9 cellular contexts compared by ENCODE assay signal in genomic region chrX:3697701-3698279, GRCh38. TPM values are rescaled to one million over a fixed set of nuclear protein-coding genes. Genes with fewer than 3 reads are reported as not detected.
A peak's percentile ranks its signal among the peaks of the same experiment; 100 is the strongest.
DNase-seq lines count a peak whose midpoint lies in the region; ATAC-seq, FAIRE-seq and TF ChIP-seq lines count a peak whose summit lies in the region.
"Had no signal": no experiment of that assay in that cellular context is flagged by ENCODE, and none has a peak within 500 bp of the region (broad histone marks: within the 10 kb centered on the region; RNA-seq: fewer than 3 reads in every experiment).

No MANE protein-coding gene starts in this region.

- H3K4me3 ChIP-seq in A549 = no peak overlapping the region
- H3K4me3 ChIP-seq: SK-N-MC had no signal

- no peak for TF ChIP-seq EP300 in A549 (IDR thresholded peaks at IDR 0.05)

- POLR2A ChIA-PET in A549 (lab: Yijun Ruan, JAX) = no interaction called here

- peak overlapping the region in 1 of 2 experiments; percentile 42; a peak in 1 of 6 replicates for H3K27ac ChIP-seq in A549
- H3K27ac ChIP-seq: SK-N-MC had no signal

- TF ChIP-seq POLR2A in A549 (IDR thresholded peaks at IDR 0.05; ENCODE audit: low read length) = no peak

- TF ChIP-seq RAD21 in A549 (conservative IDR thresholded peaks at IDR 0.05 in 1 of 2, IDR thresholded peaks at IDR 0.05 in 1 of 2) = no peak

- CTCF ChIA-PET in A549 (lab: Yijun Ruan, JAX) = no interaction called here

- DNase-seq in A549 (ENCODE audit: low read depth in 1 of 2, low spot score in 1 of 2) (no peak), HT1080 (ENCODE audit: low read depth) (peak; percentile 57), left colon (no peak), middle frontal gyrus (ENCODE audit: extremely low spot score, low spot score) (no peak)
- no peak for DNase-seq in central memory CD4-positive, alpha-beta T cell
- DNase-seq in activated CD4-positive, alpha-beta T cell treated with anti-CD3 and anti-CD28 coated beads, Interleukin-2, amount 10 ng/mL, durations not matched to agents 24 days and 14 days = no peak

- 76% methylated on average over 15 of the region's 16 CpGs for WGBS in A549 (ENCODE audit: missing lambda C conversion rate)

- H3K27me3 Mint-ChIP-seq in brain = no peaks in the 10 kb centered on the region
- no peaks in the 10 kb centered on the region for H3K27me3 Mint-ChIP-seq in activated CD4-positive, alpha-beta T cell treated with anti-CD3 and anti-CD28 coated beads, Interleukin-2, amount 10 ng/mL, durations not matched to agents 24 days and 14 days

- H3K4me1 Mint-ChIP-seq in brain = peaks cover 31% of the 10 kb centered on the region
- H3K4me1 Mint-ChIP-seq in activated CD4-positive, alpha-beta T cell treated with anti-CD3 and anti-CD28 coated beads, Interleukin-2, amount 10 ng/mL, durations not matched to agents 24 days and 14 days = peaks cover 45% of the 10 kb centered on the region

- peak overlapping the region; percentile 36 for H3K4me2 ChIP-seq in A549

- peak overlapping the region in 4 of 5 experiments; percentile 14 to 92 (median 74) for H3K27ac Mint-ChIP-seq in brain
- no peak overlapping the region for H3K27ac Mint-ChIP-seq in activated CD4-positive, alpha-beta T cell treated with anti-CD3 and anti-CD28 coated beads, Interleukin-2, amount 10 ng/mL, durations not matched to agents 24 days and 14 days

- H3K9me3 ChIP-seq in A549 = no peaks in the 10 kb centered on the region

- ATAC-seq in A549 (peak; percentile 51 to 68; a peak in 4 of 6 replicates), left colon (peak; percentile 31), GM19467 (IDR thresholded peaks at IDR 0.05; ENCODE audit: unreplicated experiment) (no peak)

- peak overlapping the region; percentile 22 to 68 (median 62) for H3K4me3 Mint-ChIP-seq in brain
- H3K4me3 Mint-ChIP-seq in activated CD4-positive, alpha-beta T cell treated with anti-CD3 and anti-CD28 coated beads, Interleukin-2, amount 10 ng/mL, durations not matched to agents 24 days and 14 days = no peak overlapping the region

- H3K36me3 Mint-ChIP-seq in brain = peaks cover 87% of the 10 kb centered on the region
- H3K36me3 Mint-ChIP-seq in activated CD4-positive, alpha-beta T cell treated with anti-CD3 and anti-CD28 coated beads, Interleukin-2, amount 10 ng/mL, durations not matched to agents 24 days and 14 days (ENCODE audit: low read depth) = peaks cover 34% of the 10 kb centered on the region

- no peak for FAIRE-seq in A549 (lab: Jason Lieb, UNC)

- TF ChIP-seq CTCF in A549 (IDR thresholded peaks at IDR 0.05) (no peak), brain (conservative IDR thresholded peaks at IDR 0.05) (no peak)

- H3K9me3 Mint-ChIP-seq in brain = peaks cover 4 to 73% (median 13%) of the 10 kb centered on the region in 5 experiments
- H3K9me3 Mint-ChIP-seq in activated CD4-positive, alpha-beta T cell treated with anti-CD3 and anti-CD28 coated beads, Interleukin-2, amount 10 ng/mL, durations not matched to agents 24 days and 14 days = no peaks in the 10 kb centered on the region

- intact Hi-C loops in left colon (cut with DNase I, micrococcal nuclease) = no loop called here
- intact Hi-C loops in activated CD4-positive, alpha-beta T cell treated with anti-CD3 and anti-CD28 coated beads, Interleukin-2, amount 10 ng/mL, durations not matched to agents 24 days and 14 days (cut with micrococcal nuclease) = no loop called here

- H3K4me1 ChIP-seq in A549 = peaks cover 10% of the 10 kb centered on the region; the same call in 2 of the 3 replicates

TF ChIP-seq in A549, 52 proteins besides CTCF, POLR2A, EP300 and RAD21:
- TF ChIP-seq CBX8 (IDR thresholded peaks at IDR 0.05) (no peak), NFE2L2 (conservative IDR thresholded peaks at IDR 0.05; ENCODE audit: low read length) (no peak), JUNB (IDR thresholded peaks at IDR 0.05) (no peak), CEBPB (IDR thresholded peaks at IDR 0.05) (no peak), SMC3 (IDR thresholded peaks at IDR 0.05) (no peak), ZNF302 (CRISPR knock-in tag; IDR thresholded peaks at IDR 0.05) (no peak), TFCP2L1 (CRISPR knock-in tag; IDR thresholded peaks at IDR 0.05) (no peak), RCOR1 (IDR thresholded peaks at IDR 0.05; ENCODE audit: low read depth, low read length) (no peak)
- TF ChIP-seq, protein P1, sequence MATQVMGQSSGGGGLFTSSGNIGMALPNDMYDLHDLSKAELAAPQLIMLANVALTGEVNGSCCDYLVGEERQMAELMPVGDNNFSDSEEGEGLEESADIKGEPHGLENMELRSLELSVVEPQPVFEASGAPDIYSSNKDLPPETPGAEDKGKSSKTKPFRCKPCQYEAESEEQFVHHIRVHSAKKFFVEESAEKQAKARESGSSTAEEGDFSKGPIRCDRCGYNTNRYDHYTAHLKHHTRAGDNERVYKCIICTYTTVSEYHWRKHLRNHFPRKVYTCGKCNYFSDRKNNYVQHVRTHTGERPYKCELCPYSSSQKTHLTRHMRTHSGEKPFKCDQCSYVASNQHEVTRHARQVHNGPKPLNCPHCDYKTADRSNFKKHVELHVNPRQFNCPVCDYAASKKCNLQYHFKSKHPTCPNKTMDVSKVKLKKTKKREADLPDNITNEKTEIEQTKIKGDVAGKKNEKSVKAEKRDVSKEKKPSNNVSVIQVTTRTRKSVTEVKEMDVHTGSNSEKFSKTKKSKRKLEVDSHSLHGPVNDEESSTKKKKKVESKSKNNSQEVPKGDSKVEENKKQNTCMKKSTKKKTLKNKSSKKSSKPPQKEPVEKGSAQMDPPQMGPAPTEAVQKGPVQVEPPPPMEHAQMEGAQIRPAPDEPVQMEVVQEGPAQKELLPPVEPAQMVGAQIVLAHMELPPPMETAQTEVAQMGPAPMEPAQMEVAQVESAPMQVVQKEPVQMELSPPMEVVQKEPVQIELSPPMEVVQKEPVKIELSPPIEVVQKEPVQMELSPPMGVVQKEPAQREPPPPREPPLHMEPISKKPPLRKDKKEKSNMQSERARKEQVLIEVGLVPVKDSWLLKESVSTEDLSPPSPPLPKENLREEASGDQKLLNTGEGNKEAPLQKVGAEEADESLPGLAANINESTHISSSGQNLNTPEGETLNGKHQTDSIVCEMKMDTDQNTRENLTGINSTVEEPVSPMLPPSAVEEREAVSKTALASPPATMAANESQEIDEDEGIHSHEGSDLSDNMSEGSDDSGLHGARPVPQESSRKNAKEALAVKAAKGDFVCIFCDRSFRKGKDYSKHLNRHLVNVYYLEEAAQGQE (IDR thresholded peaks at IDR 0.05) = no peak

RNA-seq across cellular contexts. Expression of gene PRKX, which starts 15.7 kb away (rescaled TPM):
- polyA plus RNA-seq in A549 (2011; rRNA removed) (35.5 and 36.0 TPM in 2 replicates), A549 (2017; fragmentation: RNase III; extraction: RNeasy Plus Mini Kit Qiagen cat#74134 plus additional on column Dnase treatment) (18.2 to 20.7 TPM (median 19.0 TPM) in 3 replicates), brain (ENCODE audit: insufficient read depth, low read depth, low replicate concordance) (10.5 TPM)
- 11.6 and 11.9 TPM in 2 replicates for polyA plus RNA-seq in A549 (2012; cell fraction: cytosol; rRNA removed)
- polyA plus RNA-seq in A549 (2012; cell fraction: nucleus; rRNA removed) = 6.7 and 8.0 TPM in 2 replicates
- polyA minus RNA-seq in A549 (2011; rRNA and poly(A)+ RNA removed) = 21.8 and 29.6 TPM in 2 replicates
- 15.9 and 20.0 TPM in 2 replicates for total RNA-seq in HT1080 (2014; rRNA removed; shearing (Covaris generic))
- polyA plus RNA-seq in HT1080 (2015; cell fraction: cytosol; rRNA removed) = 14.4 and 21.6 TPM in 2 replicates
- polyA plus RNA-seq in HT1080 (2015; cell fraction: nucleus; rRNA removed) = 14.7 and 18.4 TPM in 2 replicates
- 10 to 100 TPM; 26.8 to 29.3 TPM for total RNA-seq in left colon
- total RNA-seq in activated CD4-positive, alpha-beta T cell treated with anti-CD3 and anti-CD28 coated beads, Interleukin-2, amount 10 ng/mL, durations not matched to agents 24 days and 14 days = 61.3 and 62.3 TPM in 2 replicates
